ENCODE assay signal across 8 cellular contexts in genomic region chr14:22589096-22589839, GRCh38. TPM values are rescaled to one million over a fixed set of nuclear protein-coding genes. Genes with fewer than 3 reads are reported as not detected.
DNase-seq lines count a peak whose midpoint lies in the region; ATAC-seq, FAIRE-seq and TF ChIP-seq lines count a peak whose summit lies in the region.

DAD1 (minus strand) TSS chr14:22589224; CDS start chr14:22589157, 67 bp downstream.

- ATAC-seq in GM19043 (IDR thresholded peaks at IDR 0.05; ENCODE audit: low read depth, unreplicated experiment), result peak; percentile 92
- peak; percentile 92 for ATAC-seq in HG03378 (IDR thresholded peaks at IDR 0.05; ENCODE audit: unreplicated experiment)

- TF ChIP-seq CTCF in AG10803 (conservative IDR thresholded peaks at IDR 0.05; ENCODE audit: low read length), result no peak

- FAIRE-seq in islet of Langerhans (lab: Jason Lieb, UNC), result peak; percentile 96

- DNase-seq in AG10803 (ENCODE audit: low read depth), result peak; percentile 99
- DNase-seq in NCI-H460 (ENCODE audit: extremely low read depth, low read depth), result peak; percentile 100
- DNase-seq in activated CD4-positive, CD25-positive, alpha-beta regulatory T cell treated with anti-CD3 and anti-CD28 coated beads, Interleukin-2, amount 50 U/mL, for 72 hours, result peak; percentile 100
- peak; percentile 91 to 92 for DNase-seq in cerebellar nuclear complex (lab: John Stamatoyannopoulos, UW)
- DNase-seq in stimulated activated CD4-positive, alpha-beta T cell treated with anti-CD3 and anti-CD28 coated beads, Interleukin-12 subunit alpha, Interleukin-12 subunit beta, amount 100 ng/mL, for 4 hours, result peak; percentile 98

- H3K4me3 ChIP-seq in AG10803 (ENCODE audit: low read length), result peak within 1 kb of the TSS; percentile 97

RNA-seq across cellular contexts. Expression of gene DAD1, which starts in this region (rescaled TPM):
- 364 and 398 TPM in 2 replicates for total RNA-seq in NCI-H460 (2014; rRNA removed; shearing (Covaris generic))
- polyA plus RNA-seq in NCI-H460 (2014; cell fraction: nucleus; rRNA removed), result 163 and 274 TPM in 2 replicates

Comparison
In these comparisons a context has a peak if more than half of its experiments do, and no peak if none do; other contexts are left out.
1. Peak in every context shown above with its lines: DNase-seq, ATAC-seq and H3K4me3 ChIP-seq.